Comparison of ENCODE assay signal across 8 cellular contexts in the genomic region with DNA sequence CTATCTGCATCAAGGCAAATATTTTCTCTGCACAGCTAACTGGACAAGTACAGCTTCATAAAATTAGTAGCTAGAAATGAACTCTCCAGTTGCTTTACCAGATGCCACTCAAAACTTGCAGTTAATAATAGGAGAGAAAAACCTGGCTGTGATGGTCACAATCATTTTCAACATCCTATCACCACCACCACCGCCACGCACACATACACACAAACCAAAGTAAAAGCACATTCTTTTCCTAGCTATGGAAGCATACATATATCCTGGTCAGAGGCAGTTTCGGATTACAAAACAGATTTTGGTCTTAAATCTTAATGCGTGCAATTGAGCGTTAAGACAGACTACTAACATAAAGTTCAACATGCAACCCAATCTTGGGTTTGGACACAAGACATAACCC. TPM values are rescaled to one million over a fixed set of nuclear protein-coding genes. Genes with fewer than 3 reads are reported as not detected.
DNase-seq lines count a peak whose midpoint lies in the region; ATAC-seq and TF ChIP-seq lines count a peak whose summit lies in the region.

No MANE protein-coding gene starts in this region.

- peak overlapping the region; percentile 81 for H3K4me2 ChIP-seq in mesendoderm (ENCODE audit: low read length)

- H3K23ac ChIP-seq in mesendoderm (ENCODE audit: low read length), result no peak overlapping the region

- H3K36me3 ChIP-seq in brain microvascular endothelial cell (replicated peaks), result no peaks in the 10 kb centered on the region
- H3K36me3 ChIP-seq in mesendoderm (ENCODE audit: control insufficient read depth, insufficient read depth, low read length), result no peaks in the 10 kb centered on the region

- H3K27me3 ChIP-seq in brain microvascular endothelial cell (replicated peaks) (no peaks in the 10 kb centered on the region), mesendoderm (ENCODE audit: insufficient read depth, low read length, poor library complexity) (no peaks in the 10 kb centered on the region)

- H2BK15ac ChIP-seq in mesendoderm (replicated peaks; ENCODE audit: low read depth), result no peak overlapping the region

- H3K4me1 ChIP-seq in mesendoderm (ENCODE audit: control insufficient read depth, low read depth, low read length), result peaks cover 1% of the 10 kb centered on the region

- H3K27ac ChIP-seq in brain microvascular endothelial cell (peak overlapping the region; percentile 75), mesendoderm (ENCODE audit: low read depth, low read length) (no peak overlapping the region)

- H3K4ac ChIP-seq in mesendoderm (ENCODE audit: low read depth, low read length), result no peak overlapping the region

- no peak overlapping the region for H2BK5ac ChIP-seq in mesendoderm (ENCODE audit: low read length)

- H4K5ac ChIP-seq in mesendoderm (ENCODE audit: low read length), result no peak overlapping the region

- peak overlapping the region; percentile 88 for H3K56ac ChIP-seq in mesendoderm (ENCODE audit: low read length)

- DNase-seq in stimulated activated CD4-positive, alpha-beta T cell treated with anti-CD3 and anti-CD28 coated beads, Interleukin-15, amount 100 ng/mL, for 24 hours, result peak; percentile 10
- DNase-seq in stimulated activated CD4-positive, alpha-beta T cell treated with anti-CD3 and anti-CD28 coated beads, Interleukin-2, amount 100 ng/mL, for 24 hours, result no peak
- peak; percentile 17 for DNase-seq in brain microvascular endothelial cell
- DNase-seq in mesendoderm, result no peak
- no peak for DNase-seq in NCI-H187 treated with DMSO at 0.1 percent for 48 hours (lab: John Stamatoyannopoulos, UW)
- DNase-seq in epidermal melanocyte (ENCODE audit: insufficient read length, low spot score), result no peak
- no peak for DNase-seq in SW480 (ENCODE audit: low spot score)

- ATAC-seq in GM19467 (IDR thresholded peaks at IDR 0.05; ENCODE audit: unreplicated experiment), result no peak

- peaks cover 41% of the 10 kb centered on the region for H3K79me2 ChIP-seq in mesendoderm (ENCODE audit: control insufficient read depth, insufficient read depth, low read length)

- peak overlapping the region; percentile 93 for H3K9ac ChIP-seq in mesendoderm (ENCODE audit: low read length)

- no peak for TF ChIP-seq CTCF in brain microvascular endothelial cell (IDR thresholded peaks at IDR 0.05; ENCODE audit: low read depth, low read length, missing control alignments)

- no peak overlapping the region for H3K18ac ChIP-seq in mesendoderm (ENCODE audit: low read length)

- H2AK5ac ChIP-seq in mesendoderm (ENCODE audit: low read length), result no peak overlapping the region

- H4K8ac ChIP-seq in mesendoderm (ENCODE audit: low read depth, low read length), result no peak overlapping the region

- H3K79me1 ChIP-seq in mesendoderm (ENCODE audit: low read length), result peaks cover 9% of the 10 kb centered on the region

- no CpG with 5 or more reads among the region's 5 CpGs for WGBS in mesendoderm (ENCODE audit: extremely low coverage, insufficient coverage, low lambda C conversion rate)

- in situ Hi-C loops in brain microvascular endothelial cell (cut with HindIII; ENCODE audit: low pct_ligation_motif_present, low sequenced_read_pairs), result no loop called here

- H2BK120ac ChIP-seq in mesendoderm (ENCODE audit: low read depth, low read length), result no peak overlapping the region

- H3K4me3 ChIP-seq in brain microvascular endothelial cell (ENCODE audit: low read depth, low read length), result peak overlapping the region; percentile 91
- peak overlapping the region; percentile 57 for H3K4me3 ChIP-seq in mesendoderm (ENCODE audit: low read length)

RNA-seq across cellular contexts. Expression of a gene that starts 1.4 kb away (rescaled TPM):
- 46.3 TPM for polyA plus RNA-seq in mesendoderm (2013, experiment 1 of 2)
- polyA plus RNA-seq in mesendoderm (2013, experiment 2 of 2), result 44.2 TPM

Comparison
In these comparisons a context has a peak if more than half of its experiments do, and no peak if none do; other contexts are left out.
1. DNase-seq: peak in stimulated activated CD4-positive, alpha-beta T cell treated with anti-CD3 and anti-CD28 coated beads, Interleukin-15, amount 100 ng/mL, for 24 hours (single experiment) and brain microvascular endothelial cell (single experiment); none in stimulated activated CD4-positive, alpha-beta T cell treated with anti-CD3 and anti-CD28 coated beads, Interleukin-2, amount 100 ng/mL, for 24 hours (0 of 2), mesendoderm (single experiment), NCI-H187 treated with DMSO at 0.1 percent for 48 hours (single experiment), epidermal melanocyte (single experiment) and SW480 (single experiment).